ENCODE assay signal across 2 cellular contexts in the genomic region with DNA sequence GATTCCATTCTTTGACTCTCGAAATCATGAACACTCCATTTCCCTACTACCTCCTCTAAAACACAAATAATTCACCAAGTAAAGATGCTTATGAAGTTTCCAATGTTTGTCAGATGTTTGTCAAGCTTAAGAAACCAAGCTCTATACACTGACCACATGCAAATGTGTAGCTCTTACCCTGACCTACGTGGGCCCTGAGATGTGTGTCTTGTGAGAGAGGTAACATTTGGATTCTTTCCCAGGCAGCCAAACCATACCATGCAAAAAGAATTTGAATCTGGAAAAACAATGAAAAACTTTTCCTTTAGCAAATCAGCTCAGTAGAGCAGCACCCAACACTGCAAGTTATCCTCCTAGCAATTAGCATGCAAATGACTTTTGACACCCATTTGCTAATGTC.
TF ChIP-seq lines count a peak whose summit lies in the region.

No MANE protein-coding gene starts in this region.

TF ChIP-seq in IMR-90, 13 proteins besides CTCF, POLR2A, EP300 and RAD21:
- TF ChIP-seq MAFK (IDR thresholded peaks at IDR 0.05; ENCODE audit: low read depth, low read length) (no peak), RFX5 (IDR thresholded peaks at IDR 0.05; ENCODE audit: low read depth, low read length) (no peak), SMC3 (IDR thresholded peaks at IDR 0.05; ENCODE audit: low read depth, low read length) (no peak), MAZ (IDR thresholded peaks at IDR 0.05; ENCODE audit: borderline replicate concordance, low read depth, low read length) (no peak), CHD1 (IDR thresholded peaks at IDR 0.05; ENCODE audit: low read depth, low read length) (no peak), NFE2L2 (IDR thresholded peaks at IDR 0.05; ENCODE audit: low read depth, low read length) (no peak), ELK1 (IDR thresholded peaks at IDR 0.05; ENCODE audit: borderline replicate concordance, low read depth, low read length) (no peak), FOS (IDR thresholded peaks at IDR 0.05; ENCODE audit: low read depth, low read length) (no peak), BHLHE40 (IDR thresholded peaks at IDR 0.05; ENCODE audit: low read depth, low read length) (no peak)
- TF ChIP-seq, protein P1, sequence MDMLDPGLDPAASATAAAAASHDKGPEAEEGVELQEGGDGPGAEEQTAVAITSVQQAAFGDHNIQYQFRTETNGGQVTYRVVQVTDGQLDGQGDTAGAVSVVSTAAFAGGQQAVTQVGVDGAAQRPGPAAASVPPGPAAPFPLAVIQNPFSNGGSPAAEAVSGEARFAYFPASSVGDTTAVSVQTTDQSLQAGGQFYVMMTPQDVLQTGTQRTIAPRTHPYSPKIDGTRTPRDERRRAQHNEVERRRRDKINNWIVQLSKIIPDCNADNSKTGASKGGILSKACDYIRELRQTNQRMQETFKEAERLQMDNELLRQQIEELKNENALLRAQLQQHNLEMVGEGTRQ (IDR thresholded peaks at IDR 0.05; ENCODE audit: low read depth, low read length): no peak

TF ChIP-seq in endothelial cell of umbilical vein, 7 proteins besides CTCF, POLR2A, EP300 and RAD21:
- no peak for TF ChIP-seq MAX (IDR thresholded peaks at IDR 0.05; ENCODE audit: insufficient read depth, insufficient read length)
- no peak for TF ChIP-seq GATA2 (IDR thresholded peaks at IDR 0.05; ENCODE audit: insufficient read depth, insufficient read length, low read depth, low read length)
- TF ChIP-seq POLR2AphosphoS5 (IDR thresholded peaks at IDR 0.05; ENCODE audit: insufficient read depth, low read depth, low read length): no peak
- TF ChIP-seq EZH2 (IDR thresholded peaks at IDR 0.05; ENCODE audit: borderline replicate concordance, low read depth, low read length, severe bottlenecking): no peak
- no peak for TF ChIP-seq MYC (IDR thresholded peaks at IDR 0.05; ENCODE audit: low read depth, low read length)
- TF ChIP-seq FOS (IDR thresholded peaks at IDR 0.05; ENCODE audit: borderline replicate concordance, insufficient read depth, low read length): no peak
- no peak for TF ChIP-seq JUN (IDR thresholded peaks at IDR 0.05; ENCODE audit: borderline replicate concordance, insufficient read depth, insufficient read length, low read depth)
